Comparison of ENCODE assay signal across 23 cellular contexts in the genomic region with DNA sequence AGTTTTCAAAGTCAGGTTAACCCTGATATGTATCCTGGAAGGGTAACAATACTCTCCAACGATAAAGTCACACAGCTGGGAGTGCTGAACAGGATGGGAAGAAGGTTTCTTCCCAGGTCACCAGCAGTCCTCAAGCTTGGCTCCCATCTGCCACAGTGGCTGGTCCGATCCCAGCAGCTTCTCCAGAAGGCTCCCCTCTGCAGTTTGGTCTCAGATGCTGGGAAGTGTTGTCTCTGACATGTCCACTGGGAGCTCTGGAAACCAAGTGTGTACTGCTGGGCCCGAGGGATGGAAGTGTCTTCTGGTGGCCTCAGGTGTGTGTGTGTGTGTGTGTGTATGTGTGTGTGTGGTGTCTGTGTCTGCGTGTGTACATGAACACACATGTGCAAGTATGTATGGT. TPM values are rescaled to one million over a fixed set of nuclear protein-coding genes. Genes with fewer than 3 reads are reported as not detected.
"Had no signal": no experiment of that assay in that cellular context is flagged by ENCODE, and none has a peak within 500 bp of the region (broad histone marks: within the 10 kb centered on the region; RNA-seq: fewer than 3 reads in every experiment).

No MANE protein-coding gene starts in this region.

- H3K4me1 Mint-ChIP-seq: IgD-negative memory B cell had no signal

- H3K36me3 Mint-ChIP-seq: IgD-negative memory B cell had no signal

- H3K27ac Mint-ChIP-seq: IgD-negative memory B cell had no signal

- H3K27ac ChIP-seq: HL-60, RWPE1 had no signal

- DNase-seq: KBM-7, MV-4-11, NCI-H1048, NCI-H1105, NCI-H1417, NCI-H1436 treated with DMSO at 0.1 percent for 48 hours, NCI-H1694, NCI-H187 treated with DMSO at 0.1 percent for 48 hours, NCI-H2029 treated with DMSO at 0.1 percent for 48 hours, NCI-H2171 treated with DMSO at 0.1 percent for 48 hours, NCI-H345, NCI-H446 treated with DMSO at 0.1 percent for 48 hours, NCI-H510A treated with DMSO at 0.1 percent for 48 hours, NCI-H526, SHP77 had no signal

- FAIRE-seq: HTR-8/SVneo had no signal

RNA-seq across cellular contexts. Expression of a gene that starts 22.5 kb away (rescaled TPM):
- total RNA-seq: LHCN-M2; MCF 10A; SK-MEL-5; T-helper 1 cell treated with Interleukin-12 subunit alpha and Interleukin-12 subunit beta and Interleukin-4 antibody, amounts not matched to agents 30 ng/mL and 1 ng/mL, for 36 hours had no signal
- polyA plus RNA-seq: IgD-negative memory B cell had no signal

RNA-seq across cellular contexts. Expression of a gene that starts 55.4 kb away (rescaled TPM):
- total RNA-seq: MCF 10A; SK-MEL-5; T-helper 1 cell treated with Interleukin-12 subunit alpha and Interleukin-12 subunit beta and Interleukin-4 antibody, amounts not matched to agents 30 ng/mL and 1 ng/mL, for 36 hours had no signal
- polyA plus RNA-seq: IgD-negative memory B cell had no signal
